19 cellular contexts compared by ENCODE assay signal in genomic region chr6:98335594-98335993, GRCh38.
"Had no signal": no experiment of that assay in that cellular context is flagged by ENCODE, and none has a peak within 500 bp of the region (broad histone marks: within the 10 kb centered on the region; RNA-seq: fewer than 3 reads in every experiment).

No MANE protein-coding gene starts in this region.

- H3K36me3 Mint-ChIP-seq: activated CD4-positive, alpha-beta memory T cell treated with anti-CD3 and anti-CD28 coated beads for 36 hours; activated CD8-positive, alpha-beta memory T cell treated with anti-CD3 and anti-CD28 coated beads, Interleukin-2, amount 10 ng/mL, durations not matched to agents 7 days and 5 days; activated naive CD8-positive, alpha-beta T cell treated with anti-CD3 and anti-CD28 coated beads for 36 hours; mesothelial cell of epicardium; natural killer cell treated with Interleukin-12 subunit alpha and Interleukin-12 subunit beta and Interleukin-15 and Interleukin-18, amount 100 ng/mL, for 72 hours; stimulated activated naive B cell treated with anti-CD40 and anti-IgM and Interleukin-4, amounts not matched to agents 10 μg/mL and 1 μg/mL and 100 μg/mL, for 72 hours; WTC11 had no signal

- H3K4me1 ChIP-seq: gastrocnemius medialis, upper lobe of right lung had no signal

- H3K27ac ChIP-seq: cardiac muscle cell, gastrocnemius medialis, upper lobe of right lung had no signal

- H3K9me3 Mint-ChIP-seq: activated CD4-positive, alpha-beta memory T cell treated with anti-CD3 and anti-CD28 coated beads for 36 hours; activated naive CD8-positive, alpha-beta T cell treated with anti-CD3 and anti-CD28 coated beads for 36 hours; dendritic cell treated with granulocyte-macrophage colony-stimulating factor and Interleukin-4, amounts not matched to agents 40 ng/mL and 50 ng/mL, for 4 days; mesothelial cell of epicardium; WTC11 had no signal

- DNase-seq: activated CD4-positive, alpha-beta memory T cell treated with anti-CD3 and anti-CD28 coated beads for 36 hours; activated CD4-positive, alpha-beta T cell treated with anti-CD3 and anti-CD28 coated beads for 36 hours; activated CD8-positive, alpha-beta memory T cell treated with anti-CD3 and anti-CD28 coated beads, Interleukin-2, amount 10 ng/mL, durations not matched to agents 7 days and 5 days; activated naive CD4-positive, alpha-beta T cell; activated naive CD8-positive, alpha-beta T cell treated with anti-CD3 and anti-CD28 coated beads for 36 hours; amniotic stem cell; effector CD8-positive, alpha-beta T cell; gastrocnemius medialis; head of caudate nucleus; stimulated activated naive B cell treated with anti-CD40 and anti-IgM and Interleukin-4, amounts not matched to agents 10 μg/mL and 1 μg/mL and 100 μg/mL, for 72 hours; upper lobe of right lung had no signal

- H3K4me3 ChIP-seq: cardiac muscle cell, gastrocnemius medialis, lung, upper lobe of right lung had no signal

- H3K27ac Mint-ChIP-seq: activated CD4-positive, alpha-beta memory T cell treated with anti-CD3 and anti-CD28 coated beads for 36 hours; activated CD4-positive, alpha-beta T cell treated with anti-CD3 and anti-CD28 coated beads for 36 hours; activated CD8-positive, alpha-beta memory T cell treated with anti-CD3 and anti-CD28 coated beads, Interleukin-2, amount 10 ng/mL, durations not matched to agents 7 days and 5 days; activated naive CD8-positive, alpha-beta T cell treated with anti-CD3 and anti-CD28 coated beads for 36 hours; dendritic cell treated with granulocyte-macrophage colony-stimulating factor and Interleukin-4, amounts not matched to agents 40 ng/mL and 50 ng/mL, for 4 days; mesothelial cell of epicardium; natural killer cell treated with Interleukin-12 subunit alpha and Interleukin-12 subunit beta and Interleukin-15 and Interleukin-18, amount 100 ng/mL, for 72 hours; stimulated activated naive B cell treated with anti-CD40 and anti-IgM and Interleukin-4, amounts not matched to agents 10 μg/mL and 1 μg/mL and 100 μg/mL, for 72 hours; WTC11 had no signal

- H3K27me3 ChIP-seq: cardiac muscle cell, gastrocnemius medialis, upper lobe of right lung had no signal

- H3K27me3 Mint-ChIP-seq: activated CD4-positive, alpha-beta memory T cell treated with anti-CD3 and anti-CD28 coated beads for 36 hours; activated CD4-positive, alpha-beta T cell treated with anti-CD3 and anti-CD28 coated beads for 36 hours; activated CD8-positive, alpha-beta memory T cell treated with anti-CD3 and anti-CD28 coated beads, Interleukin-2, amount 10 ng/mL, durations not matched to agents 7 days and 5 days; activated naive CD8-positive, alpha-beta T cell treated with anti-CD3 and anti-CD28 coated beads for 36 hours; dendritic cell treated with granulocyte-macrophage colony-stimulating factor and Interleukin-4, amounts not matched to agents 40 ng/mL and 50 ng/mL, for 4 days; natural killer cell treated with Interleukin-12 subunit alpha and Interleukin-12 subunit beta and Interleukin-15 and Interleukin-18, amount 100 ng/mL, for 72 hours; stimulated activated naive B cell treated with anti-CD40 and anti-IgM and Interleukin-4, amounts not matched to agents 10 μg/mL and 1 μg/mL and 100 μg/mL, for 72 hours had no signal

- H3K4me1 Mint-ChIP-seq: activated CD4-positive, alpha-beta T cell treated with anti-CD3 and anti-CD28 coated beads for 36 hours; activated CD8-positive, alpha-beta memory T cell treated with anti-CD3 and anti-CD28 coated beads, Interleukin-2, amount 10 ng/mL, durations not matched to agents 7 days and 5 days; activated naive CD8-positive, alpha-beta T cell treated with anti-CD3 and anti-CD28 coated beads for 36 hours; mesothelial cell of epicardium; stimulated activated naive B cell treated with anti-CD40 and anti-IgM and Interleukin-4, amounts not matched to agents 10 μg/mL and 1 μg/mL and 100 μg/mL, for 72 hours had no signal

- ATAC-seq: activated CD4-positive, alpha-beta T cell treated with anti-CD3 and anti-CD28 coated beads for 36 hours; activated CD8-positive, alpha-beta memory T cell treated with anti-CD3 and anti-CD28 coated beads, Interleukin-2, amount 10 ng/mL, durations not matched to agents 7 days and 5 days; esophagus mucosa; gastrocnemius medialis; left lobe of liver; natural killer cell treated with Interleukin-12 subunit alpha and Interleukin-12 subunit beta and Interleukin-15 and Interleukin-18, amount 100 ng/mL, for 72 hours; stimulated activated naive B cell treated with anti-CD40 and anti-IgM and Interleukin-4, amounts not matched to agents 10 μg/mL and 1 μg/mL and 100 μg/mL, for 72 hours; upper lobe of right lung; WTC11 had no signal

- H3K36me3 ChIP-seq: cardiac muscle cell, gastrocnemius medialis, upper lobe of right lung had no signal

- H3K9me3 ChIP-seq: gastrocnemius medialis, upper lobe of right lung had no signal

- H3K4me3 Mint-ChIP-seq: activated CD4-positive, alpha-beta memory T cell treated with anti-CD3 and anti-CD28 coated beads for 36 hours; activated CD4-positive, alpha-beta T cell treated with anti-CD3 and anti-CD28 coated beads for 36 hours; activated CD8-positive, alpha-beta memory T cell treated with anti-CD3 and anti-CD28 coated beads, Interleukin-2, amount 10 ng/mL, durations not matched to agents 7 days and 5 days; activated naive CD8-positive, alpha-beta T cell treated with anti-CD3 and anti-CD28 coated beads for 36 hours; dendritic cell treated with granulocyte-macrophage colony-stimulating factor and Interleukin-4, amounts not matched to agents 40 ng/mL and 50 ng/mL, for 4 days; mesothelial cell of epicardium; natural killer cell treated with Interleukin-12 subunit alpha and Interleukin-12 subunit beta and Interleukin-15 and Interleukin-18, amount 100 ng/mL, for 72 hours; stimulated activated naive B cell treated with anti-CD40 and anti-IgM and Interleukin-4, amounts not matched to agents 10 μg/mL and 1 μg/mL and 100 μg/mL, for 72 hours; WTC11 had no signal
